Comparison of ENCODE assay signal across 9 cellular contexts in the genomic region with DNA sequence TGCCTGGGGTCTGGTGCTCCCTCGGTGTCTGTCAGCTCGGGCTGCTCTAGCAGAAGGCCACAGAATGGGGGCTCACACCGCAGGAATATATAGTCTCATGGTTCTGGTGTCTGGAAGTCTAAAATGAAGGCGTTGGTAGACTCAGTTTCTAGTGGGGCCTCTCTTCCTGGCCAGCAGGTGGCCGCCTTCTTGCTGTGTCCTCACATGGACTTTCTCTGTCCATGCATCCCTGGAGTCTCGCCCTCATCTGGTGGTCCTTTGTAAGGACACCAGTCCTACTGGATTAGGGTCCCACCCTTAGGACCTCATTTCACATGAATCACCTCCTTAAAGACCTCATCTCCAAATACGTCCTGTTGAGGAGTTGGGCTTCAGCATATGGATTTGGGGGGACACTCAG.
DNase-seq lines count a peak whose midpoint lies in the region; ATAC-seq, FAIRE-seq and TF ChIP-seq lines count a peak whose summit lies in the region.
"Had no signal": no experiment of that assay in that cellular context is flagged by ENCODE, and none has a peak within 500 bp of the region (broad histone marks: within the 10 kb centered on the region; RNA-seq: fewer than 3 reads in every experiment).

No MANE protein-coding gene starts in this region.

- H3K9ac ChIP-seq in K562 (ENCODE audit: insufficient read depth in 1 of 2, low read depth in 2 of 2, low read length in 2 of 2), result no peak overlapping the region
- no peak overlapping the region for H3K9ac ChIP-seq in liver (ENCODE audit: low read depth in 1 of 2, low read length in 2 of 2)

- ATAC-seq in K562, result peak; percentile 88
- ATAC-seq in activated CD4-positive, alpha-beta T cell treated with anti-CD3 and anti-CD28 coated beads for 36 hours, result no peak

- H3K4me3 ChIP-seq in K562 (no peak overlapping the region), liver (ENCODE audit: low read depth in 1 of 3, low read length in 3 of 3) (no peak overlapping the region)

- FAIRE-seq in K562 (lab: Jason Lieb, UNC), result peak; percentile 90

- H3K9me3 ChIP-seq in K562 (replicated peaks; ENCODE audit: control insufficient read depth, insufficient read depth, low read depth, low read length) (no peaks in the 10 kb centered on the region), liver (ENCODE audit: control insufficient read depth in 4 of 4, low read length in 3 of 4) (no peaks in the 10 kb centered on the region)

- no peaks in the 10 kb centered on the region for H3K27me3 Mint-ChIP-seq in activated CD4-positive, alpha-beta T cell treated with anti-CD3 and anti-CD28 coated beads for 36 hours

- no peak for TF ChIP-seq EP300 in K562 (IDR thresholded peaks at IDR 0.05; ENCODE audit: low read length)

- TF ChIP-seq POLR2A in K562 (conservative IDR thresholded peaks at IDR 0.05), result no peak

- H3K4me3 Mint-ChIP-seq in activated CD4-positive, alpha-beta T cell treated with anti-CD3 and anti-CD28 coated beads for 36 hours, result no peak overlapping the region

- no peak overlapping the region for H2AFZ ChIP-seq in K562 (ENCODE audit: low read depth, low read length)

- TF ChIP-seq RAD21 in K562 (CRISPR knock-in tag; conservative IDR thresholded peaks at IDR 0.05 in 1 of 2, IDR thresholded peaks at IDR 0.05 in 1 of 2) (peak in 1 of 2 experiments; percentile 56; a peak in 2 of 4 replicates), liver (IDR thresholded peaks at IDR 0.05) (no peak)

- H3K27ac ChIP-seq in K562 (ENCODE audit: extremely low read depth, low read depth, low read length), result no peak overlapping the region
- no peak overlapping the region for H3K27ac ChIP-seq in liver (ENCODE audit: low read depth in 1 of 2, low read length in 2 of 2)

- POLR2A ChIA-PET in K562 (lab: Yijun Ruan, JAX), result interaction anchor here (0.6 kb wide), 1 partner anchor 822 kb away, joined by 3 read pairs; no protein-coding TSS in a partner anchor
- POLR2A ChIA-PET in activated CD4-positive, alpha-beta T cell treated with anti-CD3 and anti-CD28 coated beads for 36 hours (lab: Charles Lee), result no interaction called here

- peaks cover 0 to 11% of the 10 kb centered on the region in 2 experiments; a peak in 2 of 5 replicates for H3K4me1 ChIP-seq in K562 (replicated peaks in 1 of 2; ENCODE audit: control insufficient read depth in 2 of 2, insufficient read depth in 2 of 2, low read length in 2 of 2)
- no peaks in the 10 kb centered on the region for H3K4me1 ChIP-seq in liver (ENCODE audit: control insufficient read depth in 4 of 4, insufficient read depth in 4 of 4, low read length in 3 of 4)

- no peak overlapping the region for H3K27ac Mint-ChIP-seq in activated CD4-positive, alpha-beta T cell treated with anti-CD3 and anti-CD28 coated beads for 36 hours

- intact Hi-C loops in K562 (cut with micrococcal nuclease), result no loop called here
- intact Hi-C loops in activated CD4-positive, alpha-beta T cell treated with anti-CD3 and anti-CD28 coated beads for 36 hours (cut with DNase I, micrococcal nuclease), result no loop called here

- 70% methylated on average over 7 of the region's 7 CpGs for WGBS in K562 (ENCODE audit: insufficient coverage, low coverage, missing lambda C conversion rate)
- 93% methylated on average over 7 of the region's 7 CpGs for WGBS in liver

- H3K36me3 ChIP-seq in K562 (ENCODE audit: control insufficient read depth, insufficient read depth, low read length) (peaks cover 2% of the 10 kb centered on the region; the same call in 1 of the 3 replicates), liver (ENCODE audit: control insufficient read depth in 4 of 4, insufficient read depth in 3 of 4, low read depth in 1 of 4, low read length in 3 of 4) (no peaks in the 10 kb centered on the region)

- no peaks in the 10 kb centered on the region for H3K4me1 Mint-ChIP-seq in activated CD4-positive, alpha-beta T cell treated with anti-CD3 and anti-CD28 coated beads for 36 hours

- BruUV-seq in K562 (replicated peaks; lab: Mats Ljungman, UMichigan), result no TSS peak

- TF ChIP-seq CTCF in K562 (IDR thresholded peaks at IDR 0.05 in 2 of 3, conservative IDR thresholded peaks at IDR 0.05 in 1 of 3; ENCODE audit: insufficient read depth in 2 of 3, low read depth in 1 of 3, low read length in 3 of 3) (peak; percentile 66 to 97 (median 78)), liver (IDR thresholded peaks at IDR 0.05; ENCODE audit: low read depth, low read length, missing input control) (peak; percentile 14)

- H3K9me3 Mint-ChIP-seq in activated CD4-positive, alpha-beta T cell treated with anti-CD3 and anti-CD28 coated beads for 36 hours (ENCODE audit: low read depth), result peaks cover 5% of the 10 kb centered on the region

- H3K9me1 ChIP-seq in K562 (ENCODE audit: control insufficient read depth, insufficient read depth, low read length), result no peaks in the 10 kb centered on the region

- no peaks in the 10 kb centered on the region for H4K20me1 ChIP-seq in K562 (replicated peaks; ENCODE audit: control insufficient read depth, insufficient read depth, low read length)

- in situ Hi-C loops in K562 (cut with MboI), result no loop called here

- H3K79me2 ChIP-seq in K562 (ENCODE audit: control insufficient read depth, insufficient read depth, low read length), result no peaks in the 10 kb centered on the region

- CTCF ChIA-PET in K562 (lab: Yijun Ruan, JAX; ENCODE audit: low intra/inter-chr PET ratio), result interaction anchor here (0.7 to 1.0 kb wide), 2 partner anchors 220 to 221 kb away, joined by 3 to 4 read pairs; no protein-coding TSS in a partner anchor
- CTCF ChIA-PET in activated CD4-positive, alpha-beta T cell treated with anti-CD3 and anti-CD28 coated beads for 36 hours (lab: Charles Lee), result interaction anchor here (0.8 to 1.0 kb wide), 2 partner anchors 64 to 221 kb away, joined by 3 to 5 read pairs; no protein-coding TSS in a partner anchor

- H3K4me2 ChIP-seq in K562 (ENCODE audit: insufficient read depth, low read length), result no peak overlapping the region

- peaks cover 4% of the 10 kb centered on the region for H3K36me3 Mint-ChIP-seq in activated CD4-positive, alpha-beta T cell treated with anti-CD3 and anti-CD28 coated beads for 36 hours (ENCODE audit: low read depth)

- DNase-seq in CMK (ENCODE audit: low read depth), result peak; percentile 22
- peak; percentile 46 for DNase-seq in HT-29 (ENCODE audit: low spot score)
- peak; percentile 56 to 70 (median 66) for DNase-seq in K562 (ENCODE audit: extremely low read depth in 1 of 4, low spot score in 3 of 4)
- DNase-seq in iPS-NIHi7 (ENCODE audit: extremely low spot score), result no peak
- no peak for DNase-seq in activated naive CD4-positive, alpha-beta T cell treated with anti-CD3 and anti-CD28 coated beads, Interleukin-2, amount 50 U/mL, for 16 hours
- DNase-seq in activated CD4-positive, alpha-beta T cell treated with anti-CD3 and anti-CD28 coated beads for 36 hours, result no peak
- DNase-seq in dedifferentiated amniotic fluid mesenchymal stem cell (ENCODE audit: extremely low spot score), result no peak
- DNase-seq: DMS153 had no signal

- no peaks in the 10 kb centered on the region for H3K27me3 ChIP-seq in K562 (ENCODE audit: control insufficient read depth in 2 of 2, insufficient read depth in 2 of 2, low read length in 2 of 2)
- no peaks in the 10 kb centered on the region for H3K27me3 ChIP-seq in liver (ENCODE audit: control insufficient read depth in 4 of 4, insufficient read depth in 4 of 4, low read length in 3 of 4)

TF ChIP-seq in K562, 482 proteins besides CTCF, POLR2A, EP300 and RAD21:
- TF ChIP-seq, protein P1, sequence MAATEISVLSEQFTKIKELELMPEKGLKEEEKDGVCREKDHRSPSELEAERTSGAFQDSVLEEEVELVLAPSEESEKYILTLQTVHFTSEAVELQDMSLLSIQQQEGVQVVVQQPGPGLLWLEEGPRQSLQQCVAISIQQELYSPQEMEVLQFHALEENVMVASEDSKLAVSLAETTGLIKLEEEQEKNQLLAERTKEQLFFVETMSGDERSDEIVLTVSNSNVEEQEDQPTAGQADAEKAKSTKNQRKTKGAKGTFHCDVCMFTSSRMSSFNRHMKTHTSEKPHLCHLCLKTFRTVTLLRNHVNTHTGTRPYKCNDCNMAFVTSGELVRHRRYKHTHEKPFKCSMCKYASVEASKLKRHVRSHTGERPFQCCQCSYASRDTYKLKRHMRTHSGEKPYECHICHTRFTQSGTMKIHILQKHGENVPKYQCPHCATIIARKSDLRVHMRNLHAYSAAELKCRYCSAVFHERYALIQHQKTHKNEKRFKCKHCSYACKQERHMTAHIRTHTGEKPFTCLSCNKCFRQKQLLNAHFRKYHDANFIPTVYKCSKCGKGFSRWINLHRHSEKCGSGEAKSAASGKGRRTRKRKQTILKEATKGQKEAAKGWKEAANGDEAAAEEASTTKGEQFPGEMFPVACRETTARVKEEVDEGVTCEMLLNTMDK (IDR thresholded peaks at IDR 0.05; ENCODE audit: borderline replicate concordance, insufficient read depth, low read depth, low read length, poor library complexity, severe bottlenecking), result peak; percentile 58
- no peak for TF ChIP-seq ETV6 (IDR thresholded peaks at IDR 0.05; ENCODE audit: borderline replicate concordance in 1 of 2, low read depth in 2 of 2, low read length in 1 of 2)
- no peak for TF ChIP-seq ETV6 (CRISPR knock-in tag; IDR thresholded peaks at IDR 0.05; ENCODE audit: borderline replicate concordance)
- TF ChIP-seq SMC3 (conservative IDR thresholded peaks at IDR 0.05; ENCODE audit: insufficient read depth, low read depth, low read length), result peak; percentile 40; the same call in 1 of the 2 replicates

TF ChIP-seq in liver, 16 proteins besides CTCF, POLR2A, EP300 and RAD21 (continues in another document):
- TF ChIP-seq, protein P2, sequence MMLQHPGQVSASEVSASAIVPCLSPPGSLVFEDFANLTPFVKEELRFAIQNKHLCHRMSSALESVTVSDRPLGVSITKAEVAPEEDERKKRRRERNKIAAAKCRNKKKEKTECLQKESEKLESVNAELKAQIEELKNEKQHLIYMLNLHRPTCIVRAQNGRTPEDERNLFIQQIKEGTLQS (IDR thresholded peaks at IDR 0.05), result no peak

Comparison
In these comparisons a context has a peak if more than half of its experiments do, and no peak if none do; other contexts are left out.
1. DNase-seq: peak in CMK (single experiment), HT-29 (single experiment) and K562 (4 of 4); none in iPS-NIHi7 (single experiment), activated naive CD4-positive, alpha-beta T cell treated with anti-CD3 and anti-CD28 coated beads, Interleukin-2, amount 50 U/mL, for 16 hours (single experiment), activated CD4-positive, alpha-beta T cell treated with anti-CD3 and anti-CD28 coated beads for 36 hours (single experiment) and dedifferentiated amniotic fluid mesenchymal stem cell (single experiment).